ENCODE assay signal across 15 cellular contexts in genomic region chr12:49627752-49628360, GRCh38. TPM values are rescaled to one million over a fixed set of nuclear protein-coding genes. Genes with fewer than 3 reads are reported as not detected.
DNase-seq lines count a peak whose midpoint lies in the region; FAIRE-seq and TF ChIP-seq lines count a peak whose summit lies in the region.
"Had no signal": no experiment of that assay in that cellular context is flagged by ENCODE, and none has a peak within 500 bp of the region (broad histone marks: within the 10 kb centered on the region; RNA-seq: fewer than 3 reads in every experiment).

No MANE protein-coding gene starts in this region.

- DNase-seq in AG20443 (ENCODE audit: low spot score) (peak; percentile 57), HTR-8/SVneo (ENCODE audit: insufficient read length, low spot score) (peak; percentile 28), astrocyte of the spinal cord (ENCODE audit: low read depth, low spot score) (peak; percentile 66), keratinocyte (ENCODE audit: low read depth, low spot score) (no peak), brain microvascular endothelial cell (no peak), HPDE6-E6E7 (ENCODE audit: extremely low spot score) (no peak), middle frontal gyrus (ENCODE audit: extremely low spot score, low spot score) (no peak)
- DNase-seq in T-helper 2 cell treated with Interferon-gamma antibody and Interleukin-4, amounts not matched to agents 5 μg/mL and 100 μg/mL, for 36 hours (ENCODE audit: low spot score): no peak
- DNase-seq: GF-D8, MV-4-11, psoas muscle, uterus had no signal

- H2AFZ ChIP-seq in keratinocyte (ENCODE audit: control insufficient read depth, low read length): no peak overlapping the region

- H3K4me1 ChIP-seq in keratinocyte (ENCODE audit: control insufficient read depth, extremely low read depth, insufficient read depth, low read length): peaks cover 41% of the 10 kb centered on the region
- H3K4me1 ChIP-seq: psoas muscle, uterus had no signal

- H3K4me3 ChIP-seq in astrocyte of the spinal cord (ENCODE audit: low read depth, low read length): no peak overlapping the region
- no peak overlapping the region for H3K4me3 ChIP-seq in keratinocyte (ENCODE audit: control insufficient read depth in 2 of 3, extremely low read depth in 1 of 3, insufficient read depth in 2 of 3, low read depth in 1 of 3, low read length in 3 of 3)
- H3K4me3 ChIP-seq in brain microvascular endothelial cell (ENCODE audit: low read depth, low read length): no peak overlapping the region
- H3K4me3 ChIP-seq: psoas muscle, uterus had no signal

- peaks cover 7% of the 10 kb centered on the region for H3K9me1 ChIP-seq in keratinocyte (ENCODE audit: control insufficient read depth, extremely low read depth, insufficient read depth, low read length)

- H3K4me1 Mint-ChIP-seq in T-helper 2 cell treated with Interferon-gamma antibody and Interleukin-4, amounts not matched to agents 5 μg/mL and 100 μg/mL, for 36 hours (ENCODE audit: low read depth): peaks cover 12% of the 10 kb centered on the region

- H3K36me3 ChIP-seq in keratinocyte (ENCODE audit: control insufficient read depth in 2 of 2, extremely low read depth in 1 of 2, insufficient read depth in 2 of 2, low read length in 2 of 2) (peaks cover 4 to 8% of the 10 kb centered on the region in 2 experiments), brain microvascular endothelial cell (replicated peaks) (no peaks in the 10 kb centered on the region)
- H3K36me3 ChIP-seq: uterus had no signal

- no peaks in the 10 kb centered on the region for H3K9me3 Mint-ChIP-seq in T-helper 2 cell treated with Interferon-gamma antibody and Interleukin-4, amounts not matched to agents 5 μg/mL and 100 μg/mL, for 36 hours
- H3K9me3 Mint-ChIP-seq: WTC11 had no signal

- peaks cover 2% of the 10 kb centered on the region for H3K79me2 ChIP-seq in keratinocyte (ENCODE audit: control insufficient read depth, insufficient read depth, low read length)

- TF ChIP-seq CTCF in astrocyte of the spinal cord (IDR thresholded peaks at IDR 0.05; ENCODE audit: low read depth, low read length): no peak
- TF ChIP-seq CTCF in keratinocyte (optimal IDR thresholded peaks at IDR 0.05 in 1 of 3, IDR thresholded peaks at IDR 0.05 in 1 of 3, conservative IDR thresholded peaks at IDR 0.05 in 1 of 3; ENCODE audit: extremely low read depth in 1 of 3, insufficient read depth in 2 of 3, low read length in 3 of 3): no peak
- no peak for TF ChIP-seq CTCF in brain microvascular endothelial cell (IDR thresholded peaks at IDR 0.05; ENCODE audit: low read depth, low read length, missing control alignments)

- H3K27me3 ChIP-seq in keratinocyte (ENCODE audit: control insufficient read depth, extremely low read depth, insufficient read depth, low read length) (no peaks in the 10 kb centered on the region), brain microvascular endothelial cell (replicated peaks) (no peaks in the 10 kb centered on the region)
- H3K27me3 ChIP-seq: uterus had no signal

- H3K9me3 ChIP-seq in keratinocyte (ENCODE audit: control insufficient read depth, low read depth, low read length): no peaks in the 10 kb centered on the region
- H3K9me3 ChIP-seq: psoas muscle, uterus had no signal

- no peaks in the 10 kb centered on the region for H3K36me3 Mint-ChIP-seq in T-helper 2 cell treated with Interferon-gamma antibody and Interleukin-4, amounts not matched to agents 5 μg/mL and 100 μg/mL, for 36 hours (ENCODE audit: low read depth)

- dilution Hi-C loops in keratinocyte (cut with MboI; ENCODE audit: extremely low pct_ligation_motif_present, low sequenced_read_pairs): no loop called here

- H4K20me1 ChIP-seq in keratinocyte (ENCODE audit: control insufficient read depth, extremely low read depth, insufficient read depth, low read length): no peaks in the 10 kb centered on the region

- H3K4me2 ChIP-seq in keratinocyte (ENCODE audit: control insufficient read depth, extremely low read depth, insufficient read depth, low read depth, low read length): peak overlapping the region; percentile 9

- H3K9ac ChIP-seq in keratinocyte (ENCODE audit: control insufficient read depth, extremely low read depth, insufficient read depth, low read length): no peak overlapping the region

- no peak overlapping the region for H3K4me3 Mint-ChIP-seq in T-helper 2 cell treated with Interferon-gamma antibody and Interleukin-4, amounts not matched to agents 5 μg/mL and 100 μg/mL, for 36 hours
- H3K4me3 Mint-ChIP-seq: WTC11 had no signal

- peak overlapping the region; percentile 39 for H3K27ac ChIP-seq in keratinocyte (ENCODE audit: control insufficient read depth, insufficient read depth, low read length)
- no peak overlapping the region for H3K27ac ChIP-seq in brain microvascular endothelial cell
- H3K27ac ChIP-seq: psoas muscle had no signal

- FAIRE-seq in HTR-8/SVneo (lab: Jason Lieb, UNC) (no peak), keratinocyte (lab: Jason Lieb, UNC) (no peak)
- FAIRE-seq: GM18507, H1 had no signal

- peaks cover 5% of the 10 kb centered on the region for H3K27me3 Mint-ChIP-seq in T-helper 2 cell treated with Interferon-gamma antibody and Interleukin-4, amounts not matched to agents 5 μg/mL and 100 μg/mL, for 36 hours (ENCODE audit: low read depth)

- no peak overlapping the region for H3K27ac Mint-ChIP-seq in T-helper 2 cell treated with Interferon-gamma antibody and Interleukin-4, amounts not matched to agents 5 μg/mL and 100 μg/mL, for 36 hours
- H3K27ac Mint-ChIP-seq: WTC11 had no signal

- in situ Hi-C loops in astrocyte of the spinal cord (cut with HindIII; ENCODE audit: low sequenced_read_pairs) (no loop called here), brain microvascular endothelial cell (cut with HindIII; ENCODE audit: low pct_ligation_motif_present, low sequenced_read_pairs) (no loop called here)

RNA-seq across cellular contexts. Expression of gene PRPF40B, which starts 4.5 kb away (rescaled TPM):
- 12.7 to 19.0 TPM (median 13.3 TPM) in 3 replicates for polyA plus RNA-seq in keratinocyte
- 19.3 TPM for polyA plus RNA-seq in keratinocyte (2011; ENCODE audit: low read depth)
- polyA plus RNA-seq in keratinocyte (2011; cell fraction: cytosol; rRNA removed): 5.5 and 10.5 TPM in 2 replicates
- polyA plus RNA-seq in keratinocyte (2011; cell fraction: nucleus; rRNA removed): 44.4 and 54.0 TPM in 2 replicates
- polyA plus RNA-seq in keratinocyte (2012; ENCODE audit: low replicate concordance): 12.7 and 15.3 TPM in 2 replicates
- polyA minus RNA-seq in keratinocyte: 5.5 to 13.2 TPM (median 11.8 TPM) in 3 replicates
- 6.1 TPM for polyA minus RNA-seq in keratinocyte (2011; cell fraction: cytosol; rRNA and poly(A)+ RNA removed)
- polyA minus RNA-seq in keratinocyte (2011; cell fraction: nucleus; rRNA and poly(A)+ RNA removed): 9.2 and 14.7 TPM in 2 replicates

RNA-seq across cellular contexts. Expression of gene FAM186B, which starts 22.4 kb away (rescaled TPM):
- 0.12 to 0.23 TPM (median 0.13 TPM) in 3 replicates for polyA plus RNA-seq in keratinocyte
- not detected for polyA plus RNA-seq in keratinocyte (2011; ENCODE audit: low read depth)
- polyA plus RNA-seq in keratinocyte (2011; cell fraction: cytosol; rRNA removed): 0.14 and 0.18 TPM in 2 replicates
- 0.17 and 0.19 TPM in 2 replicates for polyA plus RNA-seq in keratinocyte (2011; cell fraction: nucleus; rRNA removed)
- polyA plus RNA-seq in keratinocyte (2012; ENCODE audit: low replicate concordance): 0.20 and 0.26 TPM in 2 replicates
- 0.20 to 0.26 TPM in 2 of 3 replicates, not detected in the other for polyA minus RNA-seq in keratinocyte
- not detected for polyA minus RNA-seq in keratinocyte (2011; cell fraction: cytosol; rRNA and poly(A)+ RNA removed)
- 0.32 and 0.47 TPM in 2 replicates for polyA minus RNA-seq in keratinocyte (2011; cell fraction: nucleus; rRNA and poly(A)+ RNA removed)

RNA-seq across cellular contexts. Expression of gene MCRS1, which starts 59.9 kb away (rescaled TPM):
- polyA plus RNA-seq in keratinocyte: 40.7 to 55.8 TPM (median 49.3 TPM) in 3 replicates
- 31.3 TPM for polyA plus RNA-seq in keratinocyte (2011; ENCODE audit: low read depth)
- 30.4 and 51.8 TPM in 2 replicates for polyA plus RNA-seq in keratinocyte (2011; cell fraction: cytosol; rRNA removed)
- 50.5 and 59.7 TPM in 2 replicates for polyA plus RNA-seq in keratinocyte (2011; cell fraction: nucleus; rRNA removed)
- polyA plus RNA-seq in keratinocyte (2012; ENCODE audit: low replicate concordance): 26.4 and 47.7 TPM in 2 replicates
- 51.0 to 95.2 TPM (median 52.9 TPM) in 3 replicates for polyA minus RNA-seq in keratinocyte
- polyA minus RNA-seq in keratinocyte (2011; cell fraction: cytosol; rRNA and poly(A)+ RNA removed): 49.9 TPM
- polyA minus RNA-seq in keratinocyte (2011; cell fraction: nucleus; rRNA and poly(A)+ RNA removed): 15.7 and 16.5 TPM in 2 replicates

Comparison
In these comparisons a context has a peak if more than half of its experiments do, and no peak if none do; other contexts are left out.
1. DNase-seq: peak in AG20443 (single experiment), HTR-8/SVneo (single experiment) and astrocyte of the spinal cord (single experiment); none in keratinocyte (single experiment), brain microvascular endothelial cell (single experiment), HPDE6-E6E7 (single experiment), middle frontal gyrus (single experiment) and T-helper 2 cell treated with Interferon-gamma antibody and Interleukin-4, amounts not matched to agents 5 μg/mL and 100 μg/mL, for 36 hours (single experiment).